13 cellular contexts compared by ENCODE assay signal in genomic region chr6:166619912-166620311, GRCh38. TPM values are rescaled to one million over a fixed set of nuclear protein-coding genes. Genes with fewer than 3 reads are reported as not detected.
A peak's percentile ranks its signal among the peaks of the same experiment; 100 is the strongest.
DNase-seq lines count a peak whose midpoint lies in the region; ATAC-seq, FAIRE-seq and TF ChIP-seq lines count a peak whose summit lies in the region.
"Had no signal": no experiment of that assay in that cellular context is flagged by ENCODE, and none has a peak within 500 bp of the region (broad histone marks: within the 10 kb centered on the region; RNA-seq: fewer than 3 reads in every experiment).

No MANE protein-coding gene starts in this region.

- peak overlapping the region; percentile 97 for H3K27ac Mint-ChIP-seq in astrocyte (ENCODE audit: unreplicated experiment)
- H3K27ac Mint-ChIP-seq in GM23338, result no peak overlapping the region; the same call in 1 of the 2 replicates
- H3K27ac Mint-ChIP-seq: activated B cell treated with CpG ODN at 0.5 μM for 24 hours, immature natural killer cell had no signal

- H3K27ac ChIP-seq in astrocyte (ENCODE audit: low read depth, low read length) (peak overlapping the region; percentile 99), GM23338 (ENCODE audit: low read depth) (no peak overlapping the region)
- H3K27ac ChIP-seq: cardiac muscle cell had no signal

- ATAC-seq in Right ventricle myocardium superior (ENCODE audit: poor library complexity) (peak; percentile 68), sciatic nerve (peak; percentile 83), GM23338 (no peak)

- no peak overlapping the region for H2AFZ ChIP-seq in astrocyte (ENCODE audit: low read depth, low read length)
- H2AFZ ChIP-seq in GM23338, result no peak overlapping the region

- no peaks in the 10 kb centered on the region for H3K27me3 ChIP-seq in astrocyte (ENCODE audit: insufficient read depth, low read length)
- H3K27me3 ChIP-seq in GM23338 (ENCODE audit: insufficient read depth), result no peaks in the 10 kb centered on the region

- no peaks in the 10 kb centered on the region for H3F3A ChIP-seq in GM23338 (replicated peaks; ENCODE audit: low read depth)

- H3K4me1 ChIP-seq in astrocyte (ENCODE audit: insufficient read depth, low read length) (peaks cover 64% of the 10 kb centered on the region), GM23338 (ENCODE audit: insufficient read depth) (peaks cover 34% of the 10 kb centered on the region)

- H3K79me2 ChIP-seq in astrocyte (ENCODE audit: insufficient read depth, low read length) (peaks cover 72% of the 10 kb centered on the region), GM23338 (replicated peaks; ENCODE audit: insufficient read depth) (peaks cover 90% of the 10 kb centered on the region)

- H3K27me3 Mint-ChIP-seq in astrocyte (ENCODE audit: low read depth, unreplicated experiment), result no peaks in the 10 kb centered on the region
- peaks cover 4% of the 10 kb centered on the region for H3K27me3 Mint-ChIP-seq in GM23338 (ENCODE audit: insufficient read depth, low read depth, poor library complexity)

- no peaks in the 10 kb centered on the region for H3K9me3 ChIP-seq in astrocyte (ENCODE audit: insufficient read depth, low read depth, low read length)

- intact Hi-C loops in Right ventricle myocardium superior (cut with DNase I) (loop anchor here (5.0 kb wide), 1 partner anchor 48 kb away; no protein-coding TSS in a partner anchor), sciatic nerve (cut with DNase I) (no loop called here)

- H3K36me3 Mint-ChIP-seq in astrocyte (ENCODE audit: low read depth, unreplicated experiment) (peaks cover 17% of the 10 kb centered on the region), GM23338 (ENCODE audit: low read depth) (peaks cover 16% of the 10 kb centered on the region)

- H3K4me2 ChIP-seq in astrocyte (ENCODE audit: low read length), result peak overlapping the region; percentile 79
- H3K4me2 ChIP-seq in GM23338, result no peak overlapping the region

- H3K4me3 Mint-ChIP-seq in astrocyte (ENCODE audit: unreplicated experiment) (peak overlapping the region; percentile 24), GM23338 (no peak overlapping the region; the same call in 2 of the 3 replicates)
- H3K4me3 Mint-ChIP-seq: activated B cell treated with CpG ODN at 0.5 μM for 24 hours, immature natural killer cell had no signal

- H3K36me3 ChIP-seq in astrocyte (ENCODE audit: insufficient read depth, low read length) (no peaks in the 10 kb centered on the region), GM23338 (ENCODE audit: insufficient read depth) (no peaks in the 10 kb centered on the region)
- H3K36me3 ChIP-seq: cardiac muscle cell had no signal

- H3K4me3 ChIP-seq in astrocyte (ENCODE audit: insufficient read depth, low read depth, low read length), result peak overlapping the region; percentile 20
- no peak overlapping the region for H3K4me3 ChIP-seq in GM23338
- H3K4me3 ChIP-seq: cardiac muscle cell had no signal

- DNase-seq in EL (peak; percentile 96), astrocyte (ENCODE audit: low read depth) (peak; percentile 99), Right ventricle myocardium superior (no peak), sciatic nerve (ENCODE audit: low spot score) (no peak), DMS 273 (lab: John Stamatoyannopoulos, UW; ENCODE audit: unreplicated experiment) (no peak), NCI-H748 (lab: John Stamatoyannopoulos, UW; ENCODE audit: unreplicated experiment) (no peak), GM23338 (ENCODE audit: low spot score) (no peak), NCI-H2171 (lab: John Stamatoyannopoulos, UW) (no peak)
- DNase-seq: activated B cell treated with CpG ODN at 0.5 μM for 24 hours, DMS53, immature natural killer cell had no signal

- peaks cover 3% of the 10 kb centered on the region for H3K9me3 Mint-ChIP-seq in astrocyte (ENCODE audit: unreplicated experiment)
- H3K9me3 Mint-ChIP-seq in GM23338, result no peaks in the 10 kb centered on the region
- H3K9me3 Mint-ChIP-seq: activated B cell treated with CpG ODN at 0.5 μM for 24 hours, immature natural killer cell had no signal

- FAIRE-seq in astrocyte (lab: Jason Lieb, UNC), result peak; percentile 91
- FAIRE-seq: urothelium cell line had no signal

- peak overlapping the region; percentile 85 for H3K9ac ChIP-seq in astrocyte (ENCODE audit: low read length)

- H4K20me1 ChIP-seq in astrocyte (ENCODE audit: insufficient read depth, low read length), result no peaks in the 10 kb centered on the region
- peaks cover 18% of the 10 kb centered on the region; the same call in 1 of the 2 replicates for H4K20me1 ChIP-seq in GM23338 (replicated peaks; ENCODE audit: insufficient read depth)

- TF ChIP-seq CTCF in astrocyte (IDR thresholded peaks at IDR 0.05; ENCODE audit: insufficient read depth, low read depth, low read length) (no peak), GM23338 (conservative IDR thresholded peaks at IDR 0.05; ENCODE audit: low read depth in 2 of 2) (no peak)

- peaks cover 63% of the 10 kb centered on the region for H3K4me1 Mint-ChIP-seq in astrocyte (ENCODE audit: low read depth, unreplicated experiment)
- peaks cover 50% of the 10 kb centered on the region for H3K4me1 Mint-ChIP-seq in GM23338
- H3K4me1 Mint-ChIP-seq: immature natural killer cell had no signal

- H3K9me2 ChIP-seq in GM23338 (ENCODE audit: insufficient read depth), result no peaks in the 10 kb centered on the region

TF ChIP-seq in GM23338, 12 proteins besides CTCF, POLR2A, EP300 and RAD21 (continues in another document):
- TF ChIP-seq ZNF114 (CRISPR knock-in tag; IDR thresholded peaks at IDR 0.05), result no peak
- TF ChIP-seq REST (IDR thresholded peaks at IDR 0.05; ENCODE audit: unreplicated experiment), result no peak
- no peak for TF ChIP-seq CREB1 (CRISPR knock-in tag; IDR thresholded peaks at IDR 0.05; ENCODE audit: low read depth)
- TF ChIP-seq JUNB (IDR thresholded peaks at IDR 0.05; ENCODE audit: unreplicated experiment), result no peak
- no peak for TF ChIP-seq POLR2AphosphoS5 (IDR thresholded peaks at IDR 0.05; ENCODE audit: low read depth)
- TF ChIP-seq EZH2phosphoT487 (IDR thresholded peaks at IDR 0.05; ENCODE audit: unreplicated experiment), result no peak
- no peak for TF ChIP-seq ETS1 (IDR thresholded peaks at IDR 0.05)

RNA-seq across cellular contexts. Expression of gene RPS6KA2, which starts 7.1 kb away (rescaled TPM):
- total RNA-seq in astrocyte, result 33.5 and 38.8 TPM in 2 replicates
- 50.2 TPM for total RNA-seq in Right ventricle myocardium superior
- total RNA-seq in sciatic nerve, result 69.9 TPM
- 25.3 and 25.6 TPM in 2 replicates for total RNA-seq in GM23338 (2014; rRNA removed; shearing (Covaris generic))
- polyA plus RNA-seq in GM23338 (2016; fragmentation: Nextera tagmentation; extraction: Ambion mirVana), result 9.4 and 12.5 TPM in 2 replicates

RNA-seq across cellular contexts. Expression of gene RAMACL, which starts 33.4 kb away (rescaled TPM):
- total RNA-seq in astrocyte (1.2 and 1.3 TPM in 2 replicates), Right ventricle myocardium superior (1.3 TPM), sciatic nerve (4.3 TPM)
- 4.0 and 4.2 TPM in 2 replicates for total RNA-seq in GM23338 (2014; rRNA removed; shearing (Covaris generic))
- polyA plus RNA-seq in GM23338 (2016; fragmentation: Nextera tagmentation; extraction: Ambion mirVana), result 0.61 and 0.68 TPM in 2 replicates

Comparison
In these comparisons a context has a peak if more than half of its experiments do, and no peak if none do; other contexts are left out.
1. DNase-seq: peak in EL (single experiment) and astrocyte (single experiment); none in Right ventricle myocardium superior (single experiment), sciatic nerve (single experiment), DMS 273 (single experiment), NCI-H748 (single experiment), GM23338 (single experiment) and NCI-H2171 (single experiment).